16 cellular contexts compared by ENCODE assay signal in genomic region chr4:186592961-186593586, GRCh38. TPM values are rescaled to one million over a fixed set of nuclear protein-coding genes. Genes with fewer than 3 reads are reported as not detected.
"Had no signal": no experiment of that assay in that cellular context is flagged by ENCODE, and none has a peak within 500 bp of the region (broad histone marks: within the 10 kb centered on the region; RNA-seq: fewer than 3 reads in every experiment).

No MANE protein-coding gene starts in this region.

- H3K4me3 Mint-ChIP-seq: activated naive CD4-positive, alpha-beta T cell treated with anti-CD3 and anti-CD28 coated beads, Interleukin-2, amount 10 ng/mL, durations not matched to agents 7 days and 5 days; natural killer cell; stimulated activated naive B cell treated with anti-CD40 and anti-IgM and Interleukin-4, amounts not matched to agents 10 μg/mL and 1 μg/mL and 100 μg/mL, for 72 hours had no signal

- H3K9me3 Mint-ChIP-seq: activated naive CD4-positive, alpha-beta T cell treated with anti-CD3 and anti-CD28 coated beads, Interleukin-2, amount 10 ng/mL, durations not matched to agents 7 days and 5 days; activated T-helper 2 cell treated with anti-CD3 and anti-CD28 coated beads, Interferon-gamma antibody, Interleukin-2, Interleukin-4, amounts not matched to agents 10 μg/mL and 5 μg/mL and 100 μg/mL, durations not matched to agents 14 hours and 24 hours and 36 hours; stimulated activated naive B cell treated with anti-CD40 and anti-IgM and Interleukin-4, amounts not matched to agents 10 μg/mL and 1 μg/mL and 100 μg/mL, for 72 hours had no signal

- H3K27ac Mint-ChIP-seq: activated naive CD4-positive, alpha-beta T cell treated with anti-CD3 and anti-CD28 coated beads, Interleukin-2, amount 10 ng/mL, durations not matched to agents 7 days and 5 days; activated T-helper 2 cell treated with anti-CD3 and anti-CD28 coated beads, Interferon-gamma antibody, Interleukin-2, Interleukin-4, amounts not matched to agents 10 μg/mL and 5 μg/mL and 100 μg/mL, durations not matched to agents 14 hours and 24 hours and 36 hours; natural killer cell; stimulated activated naive B cell treated with anti-CD40 and anti-IgM and Interleukin-4, amounts not matched to agents 10 μg/mL and 1 μg/mL and 100 μg/mL, for 72 hours had no signal

- H3K27me3 ChIP-seq: neutrophil, thyroid gland had no signal

- H3K4me1 ChIP-seq: thyroid gland had no signal

- H3K4me3 ChIP-seq: thyroid gland had no signal

- H3K9me3 ChIP-seq: neutrophil, thyroid gland had no signal

- H3K27me3 Mint-ChIP-seq: activated naive CD4-positive, alpha-beta T cell treated with anti-CD3 and anti-CD28 coated beads, Interleukin-2, amount 10 ng/mL, durations not matched to agents 7 days and 5 days; stimulated activated naive B cell treated with anti-CD40 and anti-IgM and Interleukin-4, amounts not matched to agents 10 μg/mL and 1 μg/mL and 100 μg/mL, for 72 hours had no signal

- DNase-seq: activated CD4-positive, alpha-beta T cell treated with anti-CD3 and anti-CD28 coated beads, Interleukin-2, amount 50 U/mL, for 48 hours; activated naive CD4-positive, alpha-beta T cell treated with anti-CD3 and anti-CD28 coated beads, Interleukin-2, amount 10 ng/mL, durations not matched to agents 7 days and 5 days; activated T-cell treated with anti-CD3 and anti-CD28 coated beads, Interleukin-2, amount 50 U/mL, for 1 hour; dermis blood vessel endothelial cell; hippocampal formation; left ventricle myocardium superior; mesenchymal stem cell; natural killer cell; stimulated activated CD4-positive, alpha-beta T cell treated with anti-CD3 and anti-CD28 coated beads, Interleukin-4, amount 100 ng/mL, for 1 hour; stimulated activated naive B cell treated with anti-CD40 and anti-IgM and Interleukin-4, amounts not matched to agents 10 μg/mL and 1 μg/mL and 100 μg/mL, for 72 hours; thyroid gland had no signal

- ATAC-seq: left ventricle myocardium superior; natural killer cell; stimulated activated naive B cell treated with anti-CD40 and anti-IgM and Interleukin-4, amounts not matched to agents 10 μg/mL and 1 μg/mL and 100 μg/mL, for 72 hours had no signal

- H3K4me1 Mint-ChIP-seq: activated naive CD4-positive, alpha-beta T cell treated with anti-CD3 and anti-CD28 coated beads, Interleukin-2, amount 10 ng/mL, durations not matched to agents 7 days and 5 days; natural killer cell; stimulated activated naive B cell treated with anti-CD40 and anti-IgM and Interleukin-4, amounts not matched to agents 10 μg/mL and 1 μg/mL and 100 μg/mL, for 72 hours had no signal

- H3K36me3 ChIP-seq: neutrophil had no signal

- H3K36me3 Mint-ChIP-seq: activated naive CD4-positive, alpha-beta T cell treated with anti-CD3 and anti-CD28 coated beads, Interleukin-2, amount 10 ng/mL, durations not matched to agents 7 days and 5 days; natural killer cell; stimulated activated naive B cell treated with anti-CD40 and anti-IgM and Interleukin-4, amounts not matched to agents 10 μg/mL and 1 μg/mL and 100 μg/mL, for 72 hours had no signal

- H3K27ac ChIP-seq: neutrophil, thyroid gland had no signal

RNA-seq across cellular contexts. Expression of gene MTNR1A, which starts 37.7 kb away (rescaled TPM):
- total RNA-seq: activated T-helper 2 cell treated with anti-CD3 and anti-CD28 coated beads, Interferon-gamma antibody, Interleukin-2, Interleukin-4, amounts not matched to agents 10 μg/mL and 5 μg/mL and 100 μg/mL, durations not matched to agents 14 hours and 24 hours and 36 hours; chondrocyte; dermis blood vessel endothelial cell; epithelial cell of proximal tubule; left ventricle myocardium superior; natural killer cell; skeletal muscle tissue; thyroid gland had no signal
